ENCODE assay signal across 8 cellular contexts in genomic region chr6:46129301-46129633, GRCh38. TPM values are rescaled to one million over a fixed set of nuclear protein-coding genes. Genes with fewer than 3 reads are reported as not detected.
A peak's percentile ranks its signal among the peaks of the same experiment; 100 is the strongest.
DNase-seq lines count a peak whose midpoint lies in the region; ATAC-seq and TF ChIP-seq lines count a peak whose summit lies in the region.

No MANE protein-coding gene starts in this region.

- H2AFZ ChIP-seq in PC-9: peak overlapping the region; percentile 100

- H3K9me2 ChIP-seq in PC-9 (ENCODE audit: insufficient read depth): no peaks in the 10 kb centered on the region

- no peaks in the 10 kb centered on the region for H3K9me3 ChIP-seq in PC-9 (ENCODE audit: insufficient read depth, low read depth)

- no peaks in the 10 kb centered on the region for H3K36me3 ChIP-seq in PC-9 (ENCODE audit: low read depth)

- TF ChIP-seq CTCF in PC-9 (conservative IDR thresholded peaks at IDR 0.05) (no peak), fibroblast of the aortic adventitia (IDR thresholded peaks at IDR 0.05; ENCODE audit: insufficient read depth, low read length) (no peak)

- H3K4me1 ChIP-seq in PC-9 (replicated peaks; ENCODE audit: insufficient read depth): peaks cover 7% of the 10 kb centered on the region

- no peaks in the 10 kb centered on the region for H4K20me1 ChIP-seq in PC-9 (ENCODE audit: insufficient read depth)

- ATAC-seq in GM18861 (IDR thresholded peaks at IDR 0.05; ENCODE audit: unreplicated experiment) (peak; percentile 2), HG02571 (IDR thresholded peaks at IDR 0.05; ENCODE audit: unreplicated experiment) (peak; percentile 6), sciatic nerve (peak; percentile 22)

- DNase-seq in PC-9 (peak in 1 of 2 experiments; percentile 54), fibroblast of the aortic adventitia (ENCODE audit: low read depth) (no peak), sciatic nerve (ENCODE audit: low spot score) (no peak), NCI-H2227 treated with DMSO at 0.1 percent for 48 hours (lab: John Stamatoyannopoulos, UW) (no peak), NCI-H446 (lab: John Stamatoyannopoulos, UW) (no peak), NCI-H345 treated with DMSO at 0.1 percent for 48 hours (lab: John Stamatoyannopoulos, UW; ENCODE audit: unreplicated experiment) (no peak)

- H3K79me2 ChIP-seq in PC-9 (ENCODE audit: low read depth): no peaks in the 10 kb centered on the region

- no peaks in the 10 kb centered on the region for H3F3A ChIP-seq in PC-9 (ENCODE audit: insufficient read depth, low read depth)

- intact Hi-C loops in PC-9 (cut with micrococcal nuclease; ENCODE audit: unreplicated experiment) (no loop called here), sciatic nerve (cut with DNase I) (no loop called here)

- H3K4me3 ChIP-seq in PC-9: peak overlapping the region; percentile 61
- peak overlapping the region; percentile 67 for H3K4me3 ChIP-seq in fibroblast of the aortic adventitia (ENCODE audit: low read depth, low read length)

- BruUV-seq in PC-9 (replicated peaks; lab: Mats Ljungman, UMichigan): no TSS peak

- no peak overlapping the region for H3K27ac ChIP-seq in PC-9

- H3K4me2 ChIP-seq in PC-9: peak overlapping the region; percentile 74

- CTCF ChIA-PET in PC-9 (lab: Charles Lee): interaction anchor here (0.7 kb wide), 3 partner anchors 86 to 1653 kb away, joined by 4 to 9 read pairs (median 8); no protein-coding TSS in a partner anchor

- POLR2A ChIA-PET in PC-9 (lab: Charles Lee; ENCODE audit: unreplicated experiment): interaction anchor here (0.6 to 0.9 kb wide), 2 partner anchors 24 to 42 kb away, joined by 5 to 20 read pairs; partner anchors contain the start of gene ENPP5

- no peaks in the 10 kb centered on the region for H3K27me3 ChIP-seq in PC-9 (ENCODE audit: insufficient read depth, low read depth)

RNA-seq across cellular contexts. Expression of gene ENPP4, which starts 0.5 kb away (rescaled TPM):
- total RNA-seq in PC-9 (2021) (6.2 and 7.1 TPM in 2 replicates), fibroblast of the aortic adventitia (ENCODE audit: low replicate concordance) (0.99 and 6.1 TPM in 2 replicates), sciatic nerve (22.0 TPM)

RNA-seq across cellular contexts. Expression of gene ENPP5, which starts 41.5 kb away (rescaled TPM):
- total RNA-seq in PC-9 (2021): 8.0 and 9.1 TPM in 2 replicates
- 0.36 and 5.3 TPM in 2 replicates for total RNA-seq in fibroblast of the aortic adventitia (ENCODE audit: low replicate concordance)
- total RNA-seq in sciatic nerve: 1.9 TPM
